18 cellular contexts compared by ENCODE assay signal in the genomic region with DNA sequence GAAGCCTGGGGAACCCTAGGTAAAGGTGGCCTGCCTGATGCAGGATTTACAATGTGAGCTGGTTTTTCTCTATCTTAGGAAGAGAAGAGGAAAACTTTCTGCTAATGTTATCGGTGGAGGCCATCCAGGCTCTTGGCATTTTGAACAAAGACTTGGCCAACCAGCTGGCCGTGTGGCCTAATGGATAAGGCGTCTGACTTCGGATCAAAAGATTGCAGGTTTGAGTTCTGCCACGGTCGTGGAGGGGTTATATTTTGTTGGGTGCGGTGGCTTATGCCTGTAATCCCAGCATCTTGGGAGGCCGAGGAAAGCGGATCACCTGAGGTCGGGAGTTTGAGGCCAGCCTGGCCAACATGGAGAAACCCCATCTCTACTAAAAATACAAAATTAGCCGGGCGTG. TPM values are rescaled to one million over a fixed set of nuclear protein-coding genes. Genes with fewer than 3 reads are reported as not detected.
A peak's percentile ranks its signal among the peaks of the same experiment; 100 is the strongest.
DNase-seq lines count a peak whose midpoint lies in the region; ATAC-seq and TF ChIP-seq lines count a peak whose summit lies in the region.
"Had no signal": no experiment of that assay in that cellular context is flagged by ENCODE, and none has a peak within 500 bp of the region (broad histone marks: within the 10 kb centered on the region; RNA-seq: fewer than 3 reads in every experiment).

No MANE protein-coding gene starts in this region.

- H3K27me3 ChIP-seq in Panc1 (ENCODE audit: control insufficient read depth, insufficient read depth, low read length) (no peaks in the 10 kb centered on the region), duodenal mucosa (ENCODE audit: control insufficient read depth in 1 of 2, insufficient read depth in 2 of 2, low read length in 2 of 2) (no peaks in the 10 kb centered on the region), muscle layer of duodenum (ENCODE audit: low read depth, low read length) (no peaks in the 10 kb centered on the region), tibial nerve (no peaks in the 10 kb centered on the region)
- H3K27me3 ChIP-seq: BLaER1 treated with 17β-estradiol and CSF1 and Interleukin-3, amounts not matched to agents 10 nM and 100 nM; MG63; SJSA1 had no signal

- no peak for TF ChIP-seq POLR2A in tibial nerve (IDR thresholded peaks at IDR 0.05)

- in situ Hi-C loops in Panc1 (cut with HindIII; ENCODE audit: low pct_unique_long_range_greater_than_20kb, low sequenced_read_pairs) = no loop called here

- no peaks in the 10 kb centered on the region for H3K36me3 ChIP-seq in Panc1 (ENCODE audit: control insufficient read depth, insufficient read depth, low read length)
- H3K36me3 ChIP-seq in duodenal mucosa (ENCODE audit: control insufficient read depth in 1 of 2, insufficient read depth in 2 of 2, low read length in 2 of 2) = peaks cover 0 to 8% of the 10 kb centered on the region in 2 donors
- H3K36me3 ChIP-seq in muscle layer of duodenum (ENCODE audit: control insufficient read depth in 1 of 2, insufficient read depth in 2 of 2, low read length in 2 of 2) = no peaks in the 10 kb centered on the region
- no peaks in the 10 kb centered on the region for H3K36me3 ChIP-seq in tibial nerve
- H3K36me3 ChIP-seq: BLaER1 treated with 17β-estradiol and CSF1 and Interleukin-3, amounts not matched to agents 10 nM and 100 nM; MG63; SJSA1 had no signal

- WGBS in tibial nerve, 2 donors = 80 to 91% methylated on average over 12 of the region's 12 CpGs

- peak overlapping the region; percentile 10 to 54 for H3K9ac ChIP-seq in duodenal mucosa (ENCODE audit: low read depth in 1 of 2, low read length in 2 of 2)
- H3K9ac ChIP-seq: BLaER1 treated with 17β-estradiol and CSF1 and Interleukin-3, amounts not matched to agents 10 nM and 100 nM had no signal

- CTCF ChIA-PET in Panc1 (lab: Charles Lee) = no interaction called here

- 0 out of 2 replicates have a peak, but pooled peaks cover 3% of the 10 kb centered on the region for H3K4me1 ChIP-seq in Panc1 (ENCODE audit: control insufficient read depth, insufficient read depth, low read length)
- H3K4me1 ChIP-seq in duodenal mucosa (ENCODE audit: control insufficient read depth in 1 of 2, insufficient read depth in 2 of 2, low read length in 2 of 2) = peaks cover 43 to 51% of the 10 kb centered on the region in 2 donors
- H3K4me1 ChIP-seq in muscle layer of duodenum (ENCODE audit: control insufficient read depth in 1 of 2, insufficient read depth in 2 of 2, low read length in 2 of 2) = peaks cover 0 to 10% of the 10 kb centered on the region in 2 donors
- peaks cover 0 to 20% (median 10%) of the 10 kb centered on the region in 4 donors for H3K4me1 ChIP-seq in tibial nerve

- H3K27ac ChIP-seq in Panc1 (ENCODE audit: low read length) (no peak overlapping the region), duodenal mucosa (ENCODE audit: low read depth, low read length) (peak overlapping the region; percentile 68), muscle layer of duodenum (ENCODE audit: low read length) (peak overlapping the region; percentile 35), tibial nerve (peak overlapping the region in 3 of 4 donors; percentile 26 to 75 (median 49))
- H3K27ac ChIP-seq: BLaER1 treated with 17β-estradiol and CSF1 and Interleukin-3, amounts not matched to agents 10 nM and 100 nM; PC-9; SJSA1 had no signal

- H3K4me3 ChIP-seq in Panc1 (ENCODE audit: low read depth in 2 of 2, low read length in 2 of 2) = no peak overlapping the region
- peak overlapping the region in 1 of 2 donors; percentile 7 for H3K4me3 ChIP-seq in duodenal mucosa (ENCODE audit: low read depth in 1 of 2, low read length in 2 of 2)
- H3K4me3 ChIP-seq in muscle layer of duodenum (ENCODE audit: low read depth in 1 of 2, low read length in 2 of 2) = no peak overlapping the region
- no peak overlapping the region for H3K4me3 ChIP-seq in tibial nerve
- H3K4me3 ChIP-seq: BLaER1 treated with 17β-estradiol and CSF1 and Interleukin-3, amounts not matched to agents 10 nM and 100 nM; MG63; PC-9; SJSA1 had no signal

- TF ChIP-seq EP300 in tibial nerve (IDR thresholded peaks at IDR 0.05) = no peak

- BruUV-seq in Panc1 (replicated peaks; lab: Mats Ljungman, UMichigan) = no TSS peak

- ATAC-seq in Panc1 (peak; percentile 62; the same call in 1 of the 2 replicates), GM18907 (IDR thresholded peaks at IDR 0.05; ENCODE audit: unreplicated experiment) (no peak), GM21447 (IDR thresholded peaks at IDR 0.05; ENCODE audit: unreplicated experiment) (no peak), HG02571 (IDR thresholded peaks at IDR 0.05; ENCODE audit: unreplicated experiment) (no peak)
- ATAC-seq: CD8-positive, alpha-beta T cell had no signal

- no peaks in the 10 kb centered on the region for H3K9me3 ChIP-seq in Panc1 (ENCODE audit: control insufficient read depth, insufficient read depth, low read depth, low read length)
- no peaks in the 10 kb centered on the region for H3K9me3 ChIP-seq in duodenal mucosa (ENCODE audit: control insufficient read depth in 1 of 2, low read length in 2 of 2)
- no peaks in the 10 kb centered on the region for H3K9me3 ChIP-seq in muscle layer of duodenum (ENCODE audit: control insufficient read depth in 1 of 2, low read length in 2 of 2)
- H3K9me3 ChIP-seq in tibial nerve = no peaks in the 10 kb centered on the region
- H3K9me3 ChIP-seq: BLaER1 treated with 17β-estradiol and CSF1 and Interleukin-3, amounts not matched to agents 10 nM and 100 nM; MG63 had no signal

- intact Hi-C loops in Panc1 (cut with micrococcal nuclease; ENCODE audit: unreplicated experiment) = no loop called here

- POLR2A ChIA-PET in Panc1 (lab: Charles Lee) = no interaction called here

- TF ChIP-seq CTCF in Panc1 (IDR thresholded peaks at IDR 0.05) (no peak), tibial nerve (IDR thresholded peaks at IDR 0.05) (no peak)

- DNase-seq in Panc1 (ENCODE audit: low read depth, low spot score) (no peak), tibial nerve (ENCODE audit: low spot score in 2 of 2) (no peak)
- DNase-seq: CD8-positive, alpha-beta T cell; HFFc6; Kasumi-1; MG63; NCI-H1048; NCI-H1436; NCI-H1930; NCI-H526; PC-9 had no signal

RNA-seq across cellular contexts. Expression of a gene that starts 9.6 kb away (rescaled TPM):
- total RNA-seq in Panc1 (2021; ENCODE audit: unreplicated experiment) (0.10 TPM), tibial nerve (not detected)
- not detected for polyA plus RNA-seq in Panc1 (2012; ENCODE audit: insufficient read length)
- total RNA-seq: CD8-positive, alpha-beta T cell; HFFc6; SJSA1 had no signal

RNA-seq across cellular contexts. Expression of a gene that starts 58.0 kb away (rescaled TPM):
- total RNA-seq in Panc1 (2021; ENCODE audit: unreplicated experiment) (197 TPM), tibial nerve (100 to 1,000 TPM in 3 of 4 donors, 10 to 100 TPM in 1; 65.3 to 164 (median 151) TPM)
- polyA plus RNA-seq in Panc1 (2012; ENCODE audit: insufficient read length) = 129 TPM
